8 cellular contexts compared by ENCODE assay signal in genomic region chr2:73385486-73386341, GRCh38. TPM values are rescaled to one million over a fixed set of nuclear protein-coding genes. Genes with fewer than 3 reads are reported as not detected.
A peak's percentile ranks its signal among the peaks of the same experiment; 100 is the strongest.
DNase-seq lines count a peak whose midpoint lies in the region; ATAC-seq and TF ChIP-seq lines count a peak whose summit lies in the region.

A gene with protein sequence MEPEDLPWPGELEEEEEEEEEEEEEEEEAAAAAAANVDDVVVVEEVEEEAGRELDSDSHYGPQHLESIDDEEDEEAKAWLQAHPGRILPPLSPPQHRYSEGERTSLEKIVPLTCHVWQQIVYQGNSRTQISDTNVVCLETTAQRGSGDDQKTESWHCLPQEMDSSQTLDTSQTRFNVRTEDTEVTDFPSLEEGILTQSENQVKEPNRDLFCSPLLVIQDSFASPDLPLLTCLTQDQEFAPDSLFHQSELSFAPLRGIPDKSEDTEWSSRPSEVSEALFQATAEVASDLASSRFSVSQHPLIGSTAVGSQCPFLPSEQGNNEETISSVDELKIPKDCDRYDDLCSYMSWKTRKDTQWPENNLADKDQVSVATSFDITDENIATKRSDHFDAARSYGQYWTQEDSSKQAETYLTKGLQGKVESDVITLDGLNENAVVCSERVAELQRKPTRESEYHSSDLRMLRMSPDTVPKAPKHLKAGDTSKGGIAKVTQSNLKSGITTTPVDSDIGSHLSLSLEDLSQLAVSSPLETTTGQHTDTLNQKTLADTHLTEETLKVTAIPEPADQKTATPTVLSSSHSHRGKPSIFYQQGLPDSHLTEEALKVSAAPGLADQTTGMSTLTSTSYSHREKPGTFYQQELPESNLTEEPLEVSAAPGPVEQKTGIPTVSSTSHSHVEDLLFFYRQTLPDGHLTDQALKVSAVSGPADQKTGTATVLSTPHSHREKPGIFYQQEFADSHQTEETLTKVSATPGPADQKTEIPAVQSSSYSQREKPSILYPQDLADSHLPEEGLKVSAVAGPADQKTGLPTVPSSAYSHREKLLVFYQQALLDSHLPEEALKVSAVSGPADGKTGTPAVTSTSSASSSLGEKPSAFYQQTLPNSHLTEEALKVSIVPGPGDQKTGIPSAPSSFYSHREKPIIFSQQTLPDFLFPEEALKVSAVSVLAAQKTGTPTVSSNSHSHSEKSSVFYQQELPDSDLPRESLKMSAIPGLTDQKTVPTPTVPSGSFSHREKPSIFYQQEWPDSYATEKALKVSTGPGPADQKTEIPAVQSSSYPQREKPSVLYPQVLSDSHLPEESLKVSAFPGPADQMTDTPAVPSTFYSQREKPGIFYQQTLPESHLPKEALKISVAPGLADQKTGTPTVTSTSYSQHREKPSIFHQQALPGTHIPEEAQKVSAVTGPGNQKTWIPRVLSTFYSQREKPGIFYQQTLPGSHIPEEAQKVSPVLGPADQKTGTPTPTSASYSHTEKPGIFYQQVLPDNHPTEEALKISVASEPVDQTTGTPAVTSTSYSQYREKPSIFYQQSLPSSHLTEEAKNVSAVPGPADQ (N-terminal part only) (plus strand): TSS chr2:73385836. CDS start chr2:73385869, 33 bp downstream.

- intact Hi-C loops in esophagus squamous epithelium (cut with DNase I): no loop called here

- H3K27me3 ChIP-seq in DOHH2 (ENCODE audit: control insufficient read depth, low read length): peaks cover 8% of the 10 kb centered on the region; the same call in 1 of the 2 replicates
- H3K27me3 ChIP-seq in Peyer's patch: no peaks in the 10 kb centered on the region
- peaks cover 0 to under 1% (median 0%) of the 10 kb centered on the region in 4 donors for H3K27me3 ChIP-seq in esophagus squamous epithelium

- H3K27ac ChIP-seq in DOHH2 (ENCODE audit: low read depth, low read length) (peak within 1 kb of the TSS; percentile 71), KOPT-K1 (ENCODE audit: low read depth, low read length, poor library complexity, severe bottlenecking) (peak within 1 kb of the TSS; percentile 83), Peyer's patch (peak within 1 kb of the TSS; percentile 92 to 98 (median 96)), esophagus squamous epithelium (peak within 1 kb of the TSS; percentile 86 to 96 (median 93))

- WGBS in esophagus squamous epithelium, 2 donors: 1% methylated on average over 36 to 54 of the region's 86 CpGs

- TF ChIP-seq POLR2A in Peyer's patch (IDR thresholded peaks at IDR 0.05): peak; percentile 57 to 67
- TF ChIP-seq POLR2A in esophagus squamous epithelium (IDR thresholded peaks at IDR 0.05): peak in 3 of 4 donors; percentile 19 to 42 (median 32)

- H3F3A ChIP-seq in DOHH2 (ENCODE audit: control insufficient read depth, insufficient read depth): no peaks in the 10 kb centered on the region

- H3K4me1 ChIP-seq in DOHH2 (ENCODE audit: control insufficient read depth, low read length) (peaks cover 26% of the 10 kb centered on the region), Peyer's patch (peaks cover 0 to 13% (median 0%) of the 10 kb centered on the region in 4 donors), esophagus squamous epithelium (peaks cover 0 to 23% (median 11%) of the 10 kb centered on the region in 3 donors)

- no peaks in the 10 kb centered on the region for H4K20me1 ChIP-seq in DOHH2 (ENCODE audit: control insufficient read depth, insufficient read depth, low read depth, low read length)

- peak; percentile 86 to 95 (median 94) for DNase-seq in Peyer's patch
- DNase-seq in activated T-cell treated with anti-CD3 and anti-CD28 coated beads, Interleukin-2, amount 50 U/mL, for 48 hours: peak; percentile 88 to 92
- DNase-seq in esophagus squamous epithelium (lab: John Stamatoyannopoulos, UW): peak; percentile 71
- peak; percentile 90 for DNase-seq in myocyte (ENCODE audit: low read depth)
- DNase-seq in stimulated activated CD8-positive, alpha-beta memory T cell treated with anti-CD3 and anti-CD28 coated beads, Interleukin-7, amount 100 ng/mL, for 4 hours (ENCODE audit: low read depth in 2 of 2): peak; percentile 72 to 88

- H3K4me3 ChIP-seq in DOHH2 (ENCODE audit: low read length) (peak within 1 kb of the TSS; percentile 99), Peyer's patch (peak within 1 kb of the TSS; percentile 76 to 96 (median 86)), esophagus squamous epithelium (peak within 1 kb of the TSS; percentile 67 to 84 (median 77))

- no peaks in the 10 kb centered on the region for H3K9me2 ChIP-seq in DOHH2 (replicated peaks; ENCODE audit: control insufficient read depth, low read length)

- peak; percentile 91 for ATAC-seq in GM21825 (IDR thresholded peaks at IDR 0.05; ENCODE audit: unreplicated experiment)

- TF ChIP-seq CTCF in DOHH2 (IDR thresholded peaks at IDR 0.05; ENCODE audit: low read depth, low read length, poor library complexity, severe bottlenecking) (no peak), Peyer's patch (IDR thresholded peaks at IDR 0.05) (peak in 4 of 6 experiments; percentile 30 to 50 (median 37)), esophagus squamous epithelium (IDR thresholded peaks at IDR 0.05) (peak in 4 of 6 experiments; percentile 21 to 29 (median 26))

- H3K4me2 ChIP-seq in DOHH2 (ENCODE audit: low read length): peak within 1 kb of the TSS; percentile 85

- H3K79me2 ChIP-seq in DOHH2 (ENCODE audit: control insufficient read depth, low read length): peaks cover 45% of the 10 kb centered on the region

- H3K9me3 ChIP-seq in DOHH2 (ENCODE audit: control insufficient read depth, insufficient read depth, low read length): no peaks in the 10 kb centered on the region
- no peaks in the 10 kb centered on the region for H3K9me3 ChIP-seq in KOPT-K1 (ENCODE audit: insufficient read depth, low read length, poor library complexity, severe bottlenecking)
- no peaks in the 10 kb centered on the region for H3K9me3 ChIP-seq in Peyer's patch
- H3K9me3 ChIP-seq in esophagus squamous epithelium: no peaks in the 10 kb centered on the region

- peaks cover 9% of the 10 kb centered on the region; the same call in 1 of the 2 replicates for H3K36me3 ChIP-seq in DOHH2 (ENCODE audit: control insufficient read depth, low read length)
- H3K36me3 ChIP-seq in KOPT-K1 (ENCODE audit: insufficient read depth, low read length): no peaks in the 10 kb centered on the region
- H3K36me3 ChIP-seq in Peyer's patch: no peaks in the 10 kb centered on the region
- H3K36me3 ChIP-seq in esophagus squamous epithelium: no peaks in the 10 kb centered on the region

RNA-seq across cellular contexts. Expression of the gene that starts here (rescaled TPM):
- 10 to 100 TPM; 22.9 to 98.2 (median 44.9) TPM for total RNA-seq in Peyer's patch
- total RNA-seq in esophagus squamous epithelium: 10 to 100 TPM in 2 of 4 donors, 1 to 10 TPM in 2; 8.4 to 21.4 (median 9.5) TPM
- 18.4 and 23.4 TPM in 2 replicates for total RNA-seq in myocyte
- polyA plus RNA-seq in myocyte (2012): 2.8 TPM

Comparison
In these comparisons a context has a peak if more than half of its experiments do, and no peak if none do; other contexts are left out.
1. Peak in every context shown above with its lines: DNase-seq, ATAC-seq, H3K4me3 ChIP-seq and H3K27ac ChIP-seq.